Comparison of ENCODE assay signal across 1 cellular context in genomic region chr17:68437979-68438877, GRCh38.
TF ChIP-seq lines count a peak whose summit lies in the region.

No MANE protein-coding gene starts in this region.

TF ChIP-seq in K562, 482 proteins besides CTCF, POLR2A, EP300 and RAD21 (continued from another document and continues in another):
- TF ChIP-seq, protein P1, sequence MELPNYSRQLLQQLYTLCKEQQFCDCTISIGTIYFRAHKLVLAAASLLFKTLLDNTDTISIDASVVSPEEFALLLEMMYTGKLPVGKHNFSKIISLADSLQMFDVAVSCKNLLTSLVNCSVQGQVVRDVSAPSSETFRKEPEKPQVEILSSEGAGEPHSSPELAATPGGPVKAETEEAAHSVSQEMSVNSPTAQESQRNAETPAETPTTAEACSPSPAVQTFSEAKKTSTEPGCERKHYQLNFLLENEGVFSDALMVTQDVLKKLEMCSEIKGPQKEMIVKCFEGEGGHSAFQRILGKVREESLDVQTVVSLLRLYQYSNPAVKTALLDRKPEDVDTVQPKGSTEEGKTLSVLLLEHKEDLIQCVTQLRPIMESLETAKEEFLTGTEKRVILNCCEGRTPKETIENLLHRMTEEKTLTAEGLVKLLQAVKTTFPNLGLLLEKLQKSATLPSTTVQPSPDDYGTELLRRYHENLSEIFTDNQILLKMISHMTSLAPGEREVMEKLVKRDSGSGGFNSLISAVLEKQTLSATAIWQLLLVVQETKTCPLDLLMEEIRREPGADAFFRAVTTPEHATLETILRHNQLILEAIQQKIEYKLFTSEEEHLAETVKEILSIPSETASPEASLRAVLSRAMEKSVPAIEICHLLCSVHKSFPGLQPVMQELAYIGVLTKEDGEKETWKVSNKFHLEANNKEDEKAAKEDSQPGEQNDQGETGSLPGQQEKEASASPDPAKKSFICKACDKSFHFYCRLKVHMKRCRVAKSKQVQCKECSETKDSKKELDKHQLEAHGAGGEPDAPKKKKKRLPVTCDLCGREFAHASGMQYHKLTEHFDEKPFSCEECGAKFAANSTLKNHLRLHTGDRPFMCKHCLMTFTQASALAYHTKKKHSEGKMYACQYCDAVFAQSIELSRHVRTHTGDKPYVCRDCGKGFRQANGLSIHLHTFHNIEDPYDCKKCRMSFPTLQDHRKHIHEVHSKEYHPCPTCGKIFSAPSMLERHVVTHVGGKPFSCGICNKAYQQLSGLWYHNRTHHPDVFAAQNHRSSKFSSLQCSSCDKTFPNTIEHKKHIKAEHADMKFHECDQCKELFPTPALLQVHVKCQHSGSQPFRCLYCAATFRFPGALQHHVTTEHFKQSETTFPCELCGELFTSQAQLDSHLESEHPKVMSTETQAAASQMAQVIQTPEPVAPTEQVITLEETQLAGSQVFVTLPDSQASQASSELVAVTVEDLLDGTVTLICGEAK (IDR thresholded peaks at IDR 0.05): peak; percentile 67
- TF ChIP-seq, protein P1 (CRISPR knock-in tag; IDR thresholded peaks at IDR 0.05): no peak
- no peak for TF ChIP-seq ZNF274 (IDR thresholded peaks at IDR 0.05; ENCODE audit: borderline replicate concordance, low read depth, low read length)
- TF ChIP-seq STAT5B (CRISPR knock-in tag; IDR thresholded peaks at IDR 0.05): no peak
- TF ChIP-seq TEAD1 (CRISPR knock-in tag; IDR thresholded peaks at IDR 0.05): no peak; a peak in 1 of 4 replicates
- no peak for TF ChIP-seq OTX1 (CRISPR knock-in tag; IDR thresholded peaks at IDR 0.05)
- TF ChIP-seq, protein P2, sequence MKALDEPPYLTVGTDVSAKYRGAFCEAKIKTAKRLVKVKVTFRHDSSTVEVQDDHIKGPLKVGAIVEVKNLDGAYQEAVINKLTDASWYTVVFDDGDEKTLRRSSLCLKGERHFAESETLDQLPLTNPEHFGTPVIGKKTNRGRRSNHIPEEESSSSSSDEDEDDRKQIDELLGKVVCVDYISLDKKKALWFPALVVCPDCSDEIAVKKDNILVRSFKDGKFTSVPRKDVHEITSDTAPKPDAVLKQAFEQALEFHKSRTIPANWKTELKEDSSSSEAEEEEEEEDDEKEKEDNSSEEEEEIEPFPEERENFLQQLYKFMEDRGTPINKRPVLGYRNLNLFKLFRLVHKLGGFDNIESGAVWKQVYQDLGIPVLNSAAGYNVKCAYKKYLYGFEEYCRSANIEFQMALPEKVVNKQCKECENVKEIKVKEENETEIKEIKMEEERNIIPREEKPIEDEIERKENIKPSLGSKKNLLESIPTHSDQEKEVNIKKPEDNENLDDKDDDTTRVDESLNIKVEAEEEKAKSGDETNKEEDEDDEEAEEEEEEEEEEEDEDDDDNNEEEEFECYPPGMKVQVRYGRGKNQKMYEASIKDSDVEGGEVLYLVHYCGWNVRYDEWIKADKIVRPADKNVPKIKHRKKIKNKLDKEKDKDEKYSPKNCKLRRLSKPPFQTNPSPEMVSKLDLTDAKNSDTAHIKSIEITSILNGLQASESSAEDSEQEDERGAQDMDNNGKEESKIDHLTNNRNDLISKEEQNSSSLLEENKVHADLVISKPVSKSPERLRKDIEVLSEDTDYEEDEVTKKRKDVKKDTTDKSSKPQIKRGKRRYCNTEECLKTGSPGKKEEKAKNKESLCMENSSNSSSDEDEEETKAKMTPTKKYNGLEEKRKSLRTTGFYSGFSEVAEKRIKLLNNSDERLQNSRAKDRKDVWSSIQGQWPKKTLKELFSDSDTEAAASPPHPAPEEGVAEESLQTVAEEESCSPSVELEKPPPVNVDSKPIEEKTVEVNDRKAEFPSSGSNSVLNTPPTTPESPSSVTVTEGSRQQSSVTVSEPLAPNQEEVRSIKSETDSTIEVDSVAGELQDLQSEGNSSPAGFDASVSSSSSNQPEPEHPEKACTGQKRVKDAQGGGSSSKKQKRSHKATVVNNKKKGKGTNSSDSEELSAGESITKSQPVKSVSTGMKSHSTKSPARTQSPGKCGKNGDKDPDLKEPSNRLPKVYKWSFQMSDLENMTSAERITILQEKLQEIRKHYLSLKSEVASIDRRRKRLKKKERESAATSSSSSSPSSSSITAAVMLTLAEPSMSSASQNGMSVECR (CRISPR knock-in tag; IDR thresholded peaks at IDR 0.05): no peak
- no peak for TF ChIP-seq CHCHD3 (CRISPR knock-in tag; IDR thresholded peaks at IDR 0.05)
- TF ChIP-seq BCL6 (CRISPR knock-in tag; IDR thresholded peaks at IDR 0.05): peak; percentile 36; the same call in 1 of the 2 replicates
- TF ChIP-seq, protein P3, sequence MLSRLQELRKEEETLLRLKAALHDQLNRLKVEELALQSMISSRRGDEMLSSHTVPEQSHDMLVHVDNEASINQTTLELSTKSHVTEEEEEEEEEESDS (CRISPR knock-in tag; IDR thresholded peaks at IDR 0.05): no peak
- TF ChIP-seq PHB2 (IDR thresholded peaks at IDR 0.05; ENCODE audit: low read depth): no peak
- no peak for TF ChIP-seq TRIM24 (IDR thresholded peaks at IDR 0.05)
- no peak for TF ChIP-seq HMG20A (CRISPR knock-in tag; conservative IDR thresholded peaks at IDR 0.05)
- TF ChIP-seq MED1 (CRISPR knock-in tag; IDR thresholded peaks at IDR 0.05; ENCODE audit: borderline replicate concordance): no peak
- no peak for TF ChIP-seq POLR3A (IDR thresholded peaks at IDR 0.05; ENCODE audit: borderline replicate concordance, extremely low read depth, insufficient read depth, insufficient read length)
- TF ChIP-seq RAD51 (IDR thresholded peaks at IDR 0.05; ENCODE audit: borderline replicate concordance, low read depth): no peak
- TF ChIP-seq, protein P4, sequence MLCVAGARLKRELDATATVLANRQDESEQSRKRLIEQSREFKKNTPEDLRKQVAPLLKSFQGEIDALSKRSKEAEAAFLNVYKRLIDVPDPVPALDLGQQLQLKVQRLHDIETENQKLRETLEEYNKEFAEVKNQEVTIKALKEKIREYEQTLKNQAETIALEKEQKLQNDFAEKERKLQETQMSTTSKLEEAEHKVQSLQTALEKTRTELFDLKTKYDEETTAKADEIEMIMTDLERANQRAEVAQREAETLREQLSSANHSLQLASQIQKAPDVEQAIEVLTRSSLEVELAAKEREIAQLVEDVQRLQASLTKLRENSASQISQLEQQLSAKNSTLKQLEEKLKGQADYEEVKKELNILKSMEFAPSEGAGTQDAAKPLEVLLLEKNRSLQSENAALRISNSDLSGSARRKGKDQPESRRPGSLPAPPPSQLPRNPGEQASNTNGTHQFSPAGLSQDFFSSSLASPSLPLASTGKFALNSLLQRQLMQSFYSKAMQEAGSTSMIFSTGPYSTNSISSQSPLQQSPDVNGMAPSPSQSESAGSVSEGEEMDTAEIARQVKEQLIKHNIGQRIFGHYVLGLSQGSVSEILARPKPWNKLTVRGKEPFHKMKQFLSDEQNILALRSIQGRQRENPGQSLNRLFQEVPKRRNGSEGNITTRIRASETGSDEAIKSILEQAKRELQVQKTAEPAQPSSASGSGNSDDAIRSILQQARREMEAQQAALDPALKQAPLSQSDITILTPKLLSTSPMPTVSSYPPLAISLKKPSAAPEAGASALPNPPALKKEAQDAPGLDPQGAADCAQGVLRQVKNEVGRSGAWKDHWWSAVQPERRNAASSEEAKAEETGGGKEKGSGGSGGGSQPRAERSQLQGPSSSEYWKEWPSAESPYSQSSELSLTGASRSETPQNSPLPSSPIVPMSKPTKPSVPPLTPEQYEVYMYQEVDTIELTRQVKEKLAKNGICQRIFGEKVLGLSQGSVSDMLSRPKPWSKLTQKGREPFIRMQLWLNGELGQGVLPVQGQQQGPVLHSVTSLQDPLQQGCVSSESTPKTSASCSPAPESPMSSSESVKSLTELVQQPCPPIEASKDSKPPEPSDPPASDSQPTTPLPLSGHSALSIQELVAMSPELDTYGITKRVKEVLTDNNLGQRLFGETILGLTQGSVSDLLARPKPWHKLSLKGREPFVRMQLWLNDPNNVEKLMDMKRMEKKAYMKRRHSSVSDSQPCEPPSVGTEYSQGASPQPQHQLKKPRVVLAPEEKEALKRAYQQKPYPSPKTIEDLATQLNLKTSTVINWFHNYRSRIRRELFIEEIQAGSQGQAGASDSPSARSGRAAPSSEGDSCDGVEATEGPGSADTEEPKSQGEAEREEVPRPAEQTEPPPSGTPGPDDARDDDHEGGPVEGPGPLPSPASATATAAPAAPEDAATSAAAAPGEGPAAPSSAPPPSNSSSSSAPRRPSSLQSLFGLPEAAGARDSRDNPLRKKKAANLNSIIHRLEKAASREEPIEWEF (CRISPR knock-in tag; IDR thresholded peaks at IDR 0.05): no peak; the same call in 1 of the 2 replicates
- TF ChIP-seq MBD2 (IDR thresholded peaks at IDR 0.05; ENCODE audit: borderline replicate concordance, low read depth): peak; percentile 63
- no peak for TF ChIP-seq NCOA2 (IDR thresholded peaks at IDR 0.05; ENCODE audit: partially characterized antibody in 2 of 2)
- no peak; the same call in 1 of the 2 replicates for TF ChIP-seq PTRF (tag; IDR thresholded peaks at IDR 0.05)
- TF ChIP-seq, protein P5, sequence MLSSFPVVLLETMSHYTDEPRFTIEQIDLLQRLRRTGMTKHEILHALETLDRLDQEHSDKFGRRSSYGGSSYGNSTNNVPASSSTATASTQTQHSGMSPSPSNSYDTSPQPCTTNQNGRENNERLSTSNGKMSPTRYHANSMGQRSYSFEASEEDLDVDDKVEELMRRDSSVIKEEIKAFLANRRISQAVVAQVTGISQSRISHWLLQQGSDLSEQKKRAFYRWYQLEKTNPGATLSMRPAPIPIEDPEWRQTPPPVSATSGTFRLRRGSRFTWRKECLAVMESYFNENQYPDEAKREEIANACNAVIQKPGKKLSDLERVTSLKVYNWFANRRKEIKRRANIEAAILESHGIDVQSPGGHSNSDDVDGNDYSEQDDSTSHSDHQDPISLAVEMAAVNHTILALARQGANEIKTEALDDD (IDR thresholded peaks at IDR 0.05): no peak
- TF ChIP-seq ZEB2 (IDR thresholded peaks at IDR 0.05): no peak
- TF ChIP-seq ZNF780A (CRISPR knock-in tag; IDR thresholded peaks at IDR 0.05): no peak
- no peak for TF ChIP-seq ZNF77 (CRISPR knock-in tag; IDR thresholded peaks at IDR 0.05)
- TF ChIP-seq, protein P6, sequence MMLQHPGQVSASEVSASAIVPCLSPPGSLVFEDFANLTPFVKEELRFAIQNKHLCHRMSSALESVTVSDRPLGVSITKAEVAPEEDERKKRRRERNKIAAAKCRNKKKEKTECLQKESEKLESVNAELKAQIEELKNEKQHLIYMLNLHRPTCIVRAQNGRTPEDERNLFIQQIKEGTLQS (IDR thresholded peaks at IDR 0.05): no peak
- TF ChIP-seq, protein P6 (CRISPR knock-in tag; conservative IDR thresholded peaks at IDR 0.05): no peak
- TF ChIP-seq SMARCB1 (IDR thresholded peaks at IDR 0.05; ENCODE audit: insufficient read length, low read depth): no peak
- TF ChIP-seq THRB (CRISPR knock-in tag; conservative IDR thresholded peaks at IDR 0.05): no peak
- TF ChIP-seq ZNF239 (CRISPR knock-in tag; IDR thresholded peaks at IDR 0.05): peak; percentile 17
- TF ChIP-seq JUNB (CRISPR knock-in tag; conservative IDR thresholded peaks at IDR 0.05): no peak
- no peak for TF ChIP-seq NKRF (IDR thresholded peaks at IDR 0.05; ENCODE audit: borderline replicate concordance)
- TF ChIP-seq ZNF146 (CRISPR knock-in tag; IDR thresholded peaks at IDR 0.05; ENCODE audit: unreplicated experiment): no peak
- TF ChIP-seq PPARD (CRISPR knock-in tag; IDR thresholded peaks at IDR 0.05): no peak
- no peak for TF ChIP-seq FOXA3 (CRISPR knock-in tag; conservative IDR thresholded peaks at IDR 0.05 in 1 of 2, IDR thresholded peaks at IDR 0.05 in 1 of 2)
- no peak for TF ChIP-seq BDP1 (IDR thresholded peaks at IDR 0.05; ENCODE audit: insufficient read depth, insufficient read length)
- no peak; the same call in 1 of the 2 replicates for TF ChIP-seq ZNF766 (CRISPR knock-in tag; conservative IDR thresholded peaks at IDR 0.05)
